ENCODE assay signal across 10 cellular contexts in the genomic region with DNA sequence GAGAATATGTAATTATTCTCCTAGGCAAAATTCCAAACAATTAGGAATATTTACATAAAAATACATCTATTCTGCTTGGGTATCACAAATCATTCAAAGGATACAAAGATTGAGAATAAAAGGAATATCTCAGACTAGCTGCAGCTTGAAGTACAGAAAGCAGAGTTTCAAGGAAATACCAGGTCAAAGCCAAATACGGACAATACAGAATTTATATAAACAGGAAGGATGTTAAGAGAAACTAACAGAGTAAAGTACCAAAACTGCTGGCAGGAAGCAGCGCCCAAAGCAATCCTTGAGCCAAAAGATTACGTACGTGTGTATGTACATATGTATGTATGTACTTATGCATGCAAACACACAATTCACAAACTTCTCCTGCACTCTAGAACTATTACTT.
DNase-seq lines count a peak whose midpoint lies in the region; ATAC-seq and TF ChIP-seq lines count a peak whose summit lies in the region.
"Had no signal": no experiment of that assay in that cellular context is flagged by ENCODE, and none has a peak within 500 bp of the region (broad histone marks: within the 10 kb centered on the region; RNA-seq: fewer than 3 reads in every experiment).

No MANE protein-coding gene starts in this region.

- H2AK5ac ChIP-seq in mesenchymal stem cell (ENCODE audit: low read length, severe bottlenecking): no peak overlapping the region

- no CpG with 5 or more reads among the region's 4 CpGs for WGBS in mesenchymal stem cell

- no peak overlapping the region for H2BK120ac ChIP-seq in mesenchymal stem cell (ENCODE audit: low read depth, low read length)

- peaks cover 62% of the 10 kb centered on the region for H3K4me1 Mint-ChIP-seq in HFFc6 (ENCODE audit: low read depth)
- H3K4me1 Mint-ChIP-seq in activated T-helper 1 cell treated with anti-CD3 and anti-CD28 coated beads, Interleukin-12 subunit alpha, Interleukin-12 subunit beta, Interleukin-2, Interleukin-4 antibody, amounts not matched to agents 30 ng/mL and 10 ng/mL and 1 ng/mL, durations not matched to agents 14 hours and 24 hours and 36 hours (ENCODE audit: low read depth): peaks cover 35% of the 10 kb centered on the region

- H4K91ac ChIP-seq in mesenchymal stem cell (ENCODE audit: low read length): no peak overlapping the region

- no peak overlapping the region for H2BK15ac ChIP-seq in mesenchymal stem cell (ENCODE audit: low read depth, poor library complexity, severe bottlenecking)

- H3K4me3 Mint-ChIP-seq in HFFc6: no peak overlapping the region
- peak overlapping the region; percentile 53 for H3K4me3 Mint-ChIP-seq in activated T-helper 1 cell treated with anti-CD3 and anti-CD28 coated beads, Interleukin-12 subunit alpha, Interleukin-12 subunit beta, Interleukin-2, Interleukin-4 antibody, amounts not matched to agents 30 ng/mL and 10 ng/mL and 1 ng/mL, durations not matched to agents 14 hours and 24 hours and 36 hours

- peaks cover 0 to 19% of the 10 kb centered on the region in 2 experiments for H3K36me3 ChIP-seq in mesenchymal stem cell (ENCODE audit: control insufficient read depth in 1 of 2, insufficient read depth in 2 of 2, low read depth in 1 of 2, low read length in 2 of 2)
- H3K36me3 ChIP-seq in upper lobe of right lung: peaks cover 16% of the 10 kb centered on the region
- H3K36me3 ChIP-seq in left lung: peaks cover 0 to 22% of the 10 kb centered on the region in 2 donors

- no peak overlapping the region for H3K18ac ChIP-seq in mesenchymal stem cell (ENCODE audit: low read depth in 1 of 2, low read length in 2 of 2)

- no peak overlapping the region for H2BK5ac ChIP-seq in mesenchymal stem cell (ENCODE audit: low read depth, low read length, poor library complexity, severe bottlenecking)

- no peak overlapping the region for H3K4ac ChIP-seq in mesenchymal stem cell (ENCODE audit: low read depth in 1 of 2, low read length in 2 of 2)

- H3K27me3 ChIP-seq in mesenchymal stem cell (ENCODE audit: control insufficient read depth in 1 of 2, insufficient read depth in 1 of 2, low read length in 2 of 2): no peaks in the 10 kb centered on the region
- no peaks in the 10 kb centered on the region for H3K27me3 ChIP-seq in upper lobe of right lung
- no peaks in the 10 kb centered on the region for H3K27me3 ChIP-seq in left lung

- no peak overlapping the region for H3K14ac ChIP-seq in mesenchymal stem cell (ENCODE audit: low read length in 2 of 2)

- 0 out of 2 replicates have a peak overlapping the region, but pooled peaks have one; percentile 3 for H3K27ac Mint-ChIP-seq in HFFc6
- peak overlapping the region; percentile 50 for H3K27ac Mint-ChIP-seq in activated T-helper 1 cell treated with anti-CD3 and anti-CD28 coated beads, Interleukin-12 subunit alpha, Interleukin-12 subunit beta, Interleukin-2, Interleukin-4 antibody, amounts not matched to agents 30 ng/mL and 10 ng/mL and 1 ng/mL, durations not matched to agents 14 hours and 24 hours and 36 hours

- H3K4me3 ChIP-seq in mesenchymal stem cell (ENCODE audit: insufficient read depth in 1 of 2, low read depth in 1 of 2, low read length in 2 of 2): no peak overlapping the region
- H3K4me3 ChIP-seq in upper lobe of right lung: no peak overlapping the region
- no peak overlapping the region for H3K4me3 ChIP-seq in left lung

- ATAC-seq in upper lobe of right lung (no peak), HG02852 (IDR thresholded peaks at IDR 0.05; ENCODE audit: unreplicated experiment) (no peak), left lung (no peak)

- peaks cover 9% of the 10 kb centered on the region for H3K79me1 ChIP-seq in mesenchymal stem cell (replicated peaks; ENCODE audit: low read length, poor library complexity, severe bottlenecking)

- TF ChIP-seq CTCF in HFFc6 (IDR thresholded peaks at IDR 0.05) (no peak), upper lobe of right lung (IDR thresholded peaks at IDR 0.05) (no peak), left lung (IDR thresholded peaks at IDR 0.05) (no peak)

- H3K4me1 ChIP-seq in mesenchymal stem cell (ENCODE audit: control insufficient read depth, insufficient read depth, low read depth, low read length) (no peaks in the 10 kb centered on the region), upper lobe of right lung (peaks cover 13% of the 10 kb centered on the region), left lung (peaks cover 5 to 29% of the 10 kb centered on the region in 2 donors)

- H3K23ac ChIP-seq in mesenchymal stem cell (ENCODE audit: low read length in 2 of 2): no peak overlapping the region

- H3K4me2 ChIP-seq in mesenchymal stem cell (ENCODE audit: low read length, poor library complexity, severe bottlenecking): no peak overlapping the region

- peaks cover 39% of the 10 kb centered on the region for H3K36me3 Mint-ChIP-seq in HFFc6 (ENCODE audit: low read depth)
- peaks cover 23% of the 10 kb centered on the region for H3K36me3 Mint-ChIP-seq in activated T-helper 1 cell treated with anti-CD3 and anti-CD28 coated beads, Interleukin-12 subunit alpha, Interleukin-12 subunit beta, Interleukin-2, Interleukin-4 antibody, amounts not matched to agents 30 ng/mL and 10 ng/mL and 1 ng/mL, durations not matched to agents 14 hours and 24 hours and 36 hours (ENCODE audit: low read depth)

- no peak overlapping the region for H2BK12ac ChIP-seq in mesenchymal stem cell (ENCODE audit: low read length in 2 of 2)

- H3K9ac ChIP-seq in mesenchymal stem cell (ENCODE audit: low read length): no peak overlapping the region

- H3K9me3 ChIP-seq in mesenchymal stem cell (ENCODE audit: control insufficient read depth, low read length) (no peaks in the 10 kb centered on the region), upper lobe of right lung (no peaks in the 10 kb centered on the region), left lung (peaks cover 0 to 5% of the 10 kb centered on the region in 2 donors)

- H3K9me3 Mint-ChIP-seq in HFFc6: no peaks in the 10 kb centered on the region
- H3K9me3 Mint-ChIP-seq in activated T-helper 1 cell treated with anti-CD3 and anti-CD28 coated beads, Interleukin-12 subunit alpha, Interleukin-12 subunit beta, Interleukin-2, Interleukin-4 antibody, amounts not matched to agents 30 ng/mL and 10 ng/mL and 1 ng/mL, durations not matched to agents 14 hours and 24 hours and 36 hours: peaks cover 30% of the 10 kb centered on the region

- H3K27ac ChIP-seq in mesenchymal stem cell (ENCODE audit: low read length, poor library complexity, severe bottlenecking) (no peak overlapping the region), upper lobe of right lung (no peak overlapping the region), left lung (peak overlapping the region in 1 of 2 donors; percentile 55)

- H3K27me3 Mint-ChIP-seq in HFFc6 (ENCODE audit: insufficient read depth): no peaks in the 10 kb centered on the region; the same call in 1 of the 2 replicates
- no peaks in the 10 kb centered on the region for H3K27me3 Mint-ChIP-seq in activated T-helper 1 cell treated with anti-CD3 and anti-CD28 coated beads, Interleukin-12 subunit alpha, Interleukin-12 subunit beta, Interleukin-2, Interleukin-4 antibody, amounts not matched to agents 30 ng/mL and 10 ng/mL and 1 ng/mL, durations not matched to agents 14 hours and 24 hours and 36 hours (ENCODE audit: insufficient read depth)

- intact Hi-C loops in activated T-helper 1 cell treated with anti-CD3 and anti-CD28 coated beads, Interleukin-12 subunit alpha, Interleukin-12 subunit beta, Interleukin-2, Interleukin-4 antibody, amounts not matched to agents 30 ng/mL and 10 ng/mL and 1 ng/mL, durations not matched to agents 14 hours and 24 hours and 36 hours (cut with micrococcal nuclease): no loop called here
- intact Hi-C loops in upper lobe of right lung (cut with DNase I) (no loop called here), left lung (cut with DNase I) (no loop called here)

- DNase-seq in COR-L47 (lab: John Stamatoyannopoulos, UW) (peak; percentile 28), HFFc6 (no peak), mesenchymal stem cell (peak; percentile 56), upper lobe of right lung (no peak), left lung (no peak)
- no peak for DNase-seq in activated T-helper 1 cell treated with anti-CD3 and anti-CD28 coated beads, Interleukin-12 subunit alpha, Interleukin-12 subunit beta, Interleukin-2, Interleukin-4 antibody, amounts not matched to agents 30 ng/mL and 10 ng/mL and 1 ng/mL, durations not matched to agents 14 hours and 24 hours and 36 hours (ENCODE audit: low spot score)
- DNase-seq: activated effector memory CD4-positive, alpha-beta T cell treated with Interleukin-2 at 50 U/mL for 16 hours; NCI-H526 treated with DMSO at 0.1 percent for 48 hours; SHP77 had no signal

- no peak overlapping the region for H4K8ac ChIP-seq in mesenchymal stem cell (ENCODE audit: low read length)

- H2AFZ ChIP-seq in mesenchymal stem cell (ENCODE audit: low read depth, low read length): no peak overlapping the region

Comparison
In these comparisons a context has a peak if more than half of its experiments do, and no peak if none do; other contexts are left out.
1. DNase-seq: peak in COR-L47 (single experiment) and mesenchymal stem cell (single experiment); none in HFFc6 (single experiment), activated T-helper 1 cell treated with anti-CD3 and anti-CD28 coated beads, Interleukin-12 subunit alpha, Interleukin-12 subunit beta, Interleukin-2, Interleukin-4 antibody, amounts not matched to agents 30 ng/mL and 10 ng/mL and 1 ng/mL, durations not matched to agents 14 hours and 24 hours and 36 hours (single experiment), upper lobe of right lung (single experiment) and left lung (0 of 2).